In the genomic region with DNA sequence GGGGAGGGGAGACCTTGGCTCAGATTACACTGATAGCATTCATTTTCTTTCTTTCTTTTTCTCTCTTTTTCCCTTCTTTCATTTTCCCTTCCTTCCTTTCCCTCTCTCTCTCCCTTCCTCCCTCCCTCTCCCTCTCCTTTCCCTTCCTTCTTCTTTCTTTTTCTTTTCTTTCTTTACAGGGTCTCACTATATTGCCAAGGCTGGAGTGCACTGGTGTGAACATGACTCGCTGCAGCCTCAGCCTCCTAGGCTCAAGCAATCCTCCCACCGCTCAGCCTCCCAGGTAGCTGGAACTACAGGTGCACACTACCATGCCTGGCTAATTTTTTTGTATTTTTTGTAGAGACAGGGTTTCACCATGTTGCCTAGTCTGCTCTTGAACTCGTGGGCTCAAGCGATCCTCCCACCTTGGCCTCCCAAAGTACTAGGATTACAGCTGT, we compare ENCODE assay signal across 1 cellular context.
TF ChIP-seq lines count a peak whose summit lies in the region.

No MANE protein-coding gene starts in this region.

TF ChIP-seq in H1, 55 proteins besides CTCF, POLR2A, EP300 and RAD21 (continued from another document):
- TF ChIP-seq, protein P1, sequence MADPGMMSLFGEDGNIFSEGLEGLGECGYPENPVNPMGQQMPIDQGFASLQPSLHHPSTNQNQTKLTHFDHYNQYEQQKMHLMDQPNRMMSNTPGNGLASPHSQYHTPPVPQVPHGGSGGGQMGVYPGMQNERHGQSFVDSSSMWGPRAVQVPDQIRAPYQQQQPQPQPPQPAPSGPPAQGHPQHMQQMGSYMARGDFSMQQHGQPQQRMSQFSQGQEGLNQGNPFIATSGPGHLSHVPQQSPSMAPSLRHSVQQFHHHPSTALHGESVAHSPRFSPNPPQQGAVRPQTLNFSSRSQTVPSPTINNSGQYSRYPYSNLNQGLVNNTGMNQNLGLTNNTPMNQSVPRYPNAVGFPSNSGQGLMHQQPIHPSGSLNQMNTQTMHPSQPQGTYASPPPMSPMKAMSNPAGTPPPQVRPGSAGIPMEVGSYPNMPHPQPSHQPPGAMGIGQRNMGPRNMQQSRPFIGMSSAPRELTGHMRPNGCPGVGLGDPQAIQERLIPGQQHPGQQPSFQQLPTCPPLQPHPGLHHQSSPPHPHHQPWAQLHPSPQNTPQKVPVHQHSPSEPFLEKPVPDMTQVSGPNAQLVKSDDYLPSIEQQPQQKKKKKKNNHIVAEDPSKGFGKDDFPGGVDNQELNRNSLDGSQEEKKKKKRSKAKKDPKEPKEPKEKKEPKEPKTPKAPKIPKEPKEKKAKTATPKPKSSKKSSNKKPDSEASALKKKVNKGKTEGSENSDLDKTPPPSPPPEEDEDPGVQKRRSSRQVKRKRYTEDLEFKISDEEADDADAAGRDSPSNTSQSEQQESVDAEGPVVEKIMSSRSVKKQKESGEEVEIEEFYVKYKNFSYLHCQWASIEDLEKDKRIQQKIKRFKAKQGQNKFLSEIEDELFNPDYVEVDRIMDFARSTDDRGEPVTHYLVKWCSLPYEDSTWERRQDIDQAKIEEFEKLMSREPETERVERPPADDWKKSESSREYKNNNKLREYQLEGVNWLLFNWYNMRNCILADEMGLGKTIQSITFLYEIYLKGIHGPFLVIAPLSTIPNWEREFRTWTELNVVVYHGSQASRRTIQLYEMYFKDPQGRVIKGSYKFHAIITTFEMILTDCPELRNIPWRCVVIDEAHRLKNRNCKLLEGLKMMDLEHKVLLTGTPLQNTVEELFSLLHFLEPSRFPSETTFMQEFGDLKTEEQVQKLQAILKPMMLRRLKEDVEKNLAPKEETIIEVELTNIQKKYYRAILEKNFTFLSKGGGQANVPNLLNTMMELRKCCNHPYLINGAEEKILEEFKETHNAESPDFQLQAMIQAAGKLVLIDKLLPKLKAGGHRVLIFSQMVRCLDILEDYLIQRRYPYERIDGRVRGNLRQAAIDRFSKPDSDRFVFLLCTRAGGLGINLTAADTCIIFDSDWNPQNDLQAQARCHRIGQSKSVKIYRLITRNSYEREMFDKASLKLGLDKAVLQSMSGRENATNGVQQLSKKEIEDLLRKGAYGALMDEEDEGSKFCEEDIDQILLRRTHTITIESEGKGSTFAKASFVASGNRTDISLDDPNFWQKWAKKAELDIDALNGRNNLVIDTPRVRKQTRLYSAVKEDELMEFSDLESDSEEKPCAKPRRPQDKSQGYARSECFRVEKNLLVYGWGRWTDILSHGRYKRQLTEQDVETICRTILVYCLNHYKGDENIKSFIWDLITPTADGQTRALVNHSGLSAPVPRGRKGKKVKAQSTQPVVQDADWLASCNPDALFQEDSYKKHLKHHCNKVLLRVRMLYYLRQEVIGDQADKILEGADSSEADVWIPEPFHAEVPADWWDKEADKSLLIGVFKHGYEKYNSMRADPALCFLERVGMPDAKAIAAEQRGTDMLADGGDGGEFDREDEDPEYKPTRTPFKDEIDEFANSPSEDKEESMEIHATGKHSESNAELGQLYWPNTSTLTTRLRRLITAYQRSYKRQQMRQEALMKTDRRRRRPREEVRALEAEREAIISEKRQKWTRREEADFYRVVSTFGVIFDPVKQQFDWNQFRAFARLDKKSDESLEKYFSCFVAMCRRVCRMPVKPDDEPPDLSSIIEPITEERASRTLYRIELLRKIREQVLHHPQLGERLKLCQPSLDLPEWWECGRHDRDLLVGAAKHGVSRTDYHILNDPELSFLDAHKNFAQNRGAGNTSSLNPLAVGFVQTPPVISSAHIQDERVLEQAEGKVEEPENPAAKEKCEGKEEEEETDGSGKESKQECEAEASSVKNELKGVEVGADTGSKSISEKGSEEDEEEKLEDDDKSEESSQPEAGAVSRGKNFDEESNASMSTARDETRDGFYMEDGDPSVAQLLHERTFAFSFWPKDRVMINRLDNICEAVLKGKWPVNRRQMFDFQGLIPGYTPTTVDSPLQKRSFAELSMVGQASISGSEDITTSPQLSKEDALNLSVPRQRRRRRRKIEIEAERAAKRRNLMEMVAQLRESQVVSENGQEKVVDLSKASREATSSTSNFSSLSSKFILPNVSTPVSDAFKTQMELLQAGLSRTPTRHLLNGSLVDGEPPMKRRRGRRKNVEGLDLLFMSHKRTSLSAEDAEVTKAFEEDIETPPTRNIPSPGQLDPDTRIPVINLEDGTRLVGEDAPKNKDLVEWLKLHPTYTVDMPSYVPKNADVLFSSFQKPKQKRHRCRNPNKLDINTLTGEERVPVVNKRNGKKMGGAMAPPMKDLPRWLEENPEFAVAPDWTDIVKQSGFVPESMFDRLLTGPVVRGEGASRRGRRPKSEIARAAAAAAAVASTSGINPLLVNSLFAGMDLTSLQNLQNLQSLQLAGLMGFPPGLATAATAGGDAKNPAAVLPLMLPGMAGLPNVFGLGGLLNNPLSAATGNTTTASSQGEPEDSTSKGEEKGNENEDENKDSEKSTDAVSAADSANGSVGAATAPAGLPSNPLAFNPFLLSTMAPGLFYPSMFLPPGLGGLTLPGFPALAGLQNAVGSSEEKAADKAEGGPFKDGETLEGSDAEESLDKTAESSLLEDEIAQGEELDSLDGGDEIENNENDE (IDR thresholded peaks at IDR 0.05; ENCODE audit: insufficient replicate concordance, low read length), result no peak
- no peak for TF ChIP-seq POU5F1 (IDR thresholded peaks at IDR 0.05; ENCODE audit: low read depth, low read length)
- no peak for TF ChIP-seq TAF7 (optimal IDR thresholded peaks at IDR 0.05; ENCODE audit: borderline replicate concordance, low read depth, low read length)
- TF ChIP-seq GTF2F1 (IDR thresholded peaks at IDR 0.05; ENCODE audit: borderline replicate concordance, low read depth, low read length), result no peak
- no peak for TF ChIP-seq EZH2 (IDR thresholded peaks at IDR 0.05; ENCODE audit: low read depth, low read length, severe bottlenecking)
- TF ChIP-seq SIRT6 (IDR thresholded peaks at IDR 0.05; ENCODE audit: low read length), result no peak
- TF ChIP-seq FOSL1 (IDR thresholded peaks at IDR 0.05; ENCODE audit: insufficient read depth, low read depth, low read length), result no peak
- no peak for TF ChIP-seq HDAC6 (IDR thresholded peaks at IDR 0.05; ENCODE audit: low read depth, low read length)
